In the genomic region with DNA sequence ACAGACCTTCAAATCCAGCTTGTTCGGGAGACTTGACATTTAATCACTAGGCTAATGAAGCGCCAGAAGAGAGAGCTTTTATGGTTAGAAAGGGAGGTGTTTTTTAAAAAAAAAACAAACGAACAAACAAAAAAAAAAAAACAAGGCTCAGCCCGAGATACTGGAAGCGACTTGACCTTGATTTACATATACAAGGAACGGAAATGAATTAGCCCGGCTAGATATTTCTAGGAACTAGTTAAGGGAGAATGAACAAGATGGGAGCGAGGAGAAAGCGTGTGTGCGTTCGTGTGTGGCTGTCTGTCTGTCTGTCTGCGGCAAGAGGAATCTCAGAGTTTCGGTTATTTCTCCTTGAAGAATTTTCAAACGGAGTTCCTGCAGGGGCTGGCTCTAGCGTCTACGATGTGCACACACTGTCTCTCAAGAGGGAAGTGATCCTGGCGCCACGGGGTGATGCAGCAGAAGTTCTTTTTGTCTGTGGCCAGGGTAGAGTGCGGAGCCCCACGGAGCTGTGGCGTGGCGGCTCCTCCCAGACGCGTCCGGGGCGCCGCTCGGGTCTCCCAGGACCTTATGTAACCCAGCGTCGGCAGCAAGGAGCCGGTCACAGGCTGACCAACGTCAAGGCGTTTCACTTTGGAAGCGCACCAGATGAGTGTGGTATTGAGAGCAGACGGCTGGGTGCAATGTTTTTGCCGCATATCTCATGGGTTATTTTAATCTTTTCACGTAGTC, we compare ENCODE assay signal across 8 cellular contexts. TPM values are rescaled to one million over a fixed set of nuclear protein-coding genes. Genes with fewer than 3 reads are reported as not detected.
DNase-seq lines count a peak whose midpoint lies in the region; ATAC-seq and TF ChIP-seq lines count a peak whose summit lies in the region.

No MANE protein-coding gene starts in this region.

- DNase-seq in GM10266 (ENCODE audit: extremely low spot score): peak; percentile 35
- DNase-seq in HAP-1 (ENCODE audit: low spot score in 2 of 2): peak; percentile 58 to 63
- DNase-seq in MG63: peak; percentile 88
- peak; percentile 59 for DNase-seq in UCSD-AML1 (lab: John Stamatoyannopoulos, UW; ENCODE audit: unreplicated experiment)
- DNase-seq in colonic mucosa: peak; percentile 63
- no peak for DNase-seq in kidney epithelial cell (ENCODE audit: low read depth)
- DNase-seq in spleen: peak; percentile 91

- H3K4me3 ChIP-seq in HAP-1: peak overlapping the region; percentile 40
- H3K4me3 ChIP-seq in MG63: peak overlapping the region; percentile 51
- H3K4me3 ChIP-seq in colonic mucosa: peak overlapping the region; percentile 51
- peak overlapping the region; percentile 50 for H3K4me3 ChIP-seq in kidney epithelial cell (ENCODE audit: low read depth, low read length)
- H3K4me3 ChIP-seq in spleen: peak overlapping the region; percentile 19 to 64 (median 41)

- WGBS in spleen, 5 donors: 1% methylated on average over 37 of the region's 37 CpGs

- peak overlapping the region; percentile 66 for H3K27ac ChIP-seq in colonic mucosa
- H3K27ac ChIP-seq in spleen: peak overlapping the region in 7 of 8 donors; percentile 44 to 79 (median 66)

- no peak for TF ChIP-seq POLR2A in spleen (IDR thresholded peaks at IDR 0.05)

- intact Hi-C loops in colonic mucosa (cut with DNase I) (no loop called here), spleen (cut with DNase I; ENCODE audit: low total_unique reads) (no loop called here)

- TF ChIP-seq CTCF in GM10266 (IDR thresholded peaks at IDR 0.05; ENCODE audit: control insufficient read depth, insufficient read depth, low read depth, missing control alignments) (no peak), colonic mucosa (IDR thresholded peaks at IDR 0.05) (no peak), kidney epithelial cell (IDR thresholded peaks at IDR 0.05; ENCODE audit: insufficient read depth, low read length, poor library complexity, severe bottlenecking) (no peak), spleen (IDR thresholded peaks at IDR 0.05 in 8 of 11, conservative IDR thresholded peaks at IDR 0.05 in 3 of 11) (no peak)

- H3K36me3 ChIP-seq in HAP-1 (replicated peaks): no peaks in the 10 kb centered on the region
- no peaks in the 10 kb centered on the region for H3K36me3 ChIP-seq in MG63
- H3K36me3 ChIP-seq in colonic mucosa: no peaks in the 10 kb centered on the region
- H3K36me3 ChIP-seq in kidney epithelial cell (ENCODE audit: control insufficient read depth, insufficient read depth, low read length): no peaks in the 10 kb centered on the region
- H3K36me3 ChIP-seq in spleen: no peaks in the 10 kb centered on the region

- ATAC-seq in GM21723 (IDR thresholded peaks at IDR 0.05; ENCODE audit: unreplicated experiment): no peak

- in situ Hi-C loops in HAP-1 (cut with MboI; ENCODE audit: low sequenced_read_pairs): no loop called here

- no peaks in the 10 kb centered on the region for H3K27me3 ChIP-seq in HAP-1 (ENCODE audit: low read depth)
- H3K27me3 ChIP-seq in MG63: no peaks in the 10 kb centered on the region
- no peaks in the 10 kb centered on the region for H3K27me3 ChIP-seq in colonic mucosa
- no peaks in the 10 kb centered on the region for H3K27me3 ChIP-seq in kidney epithelial cell (ENCODE audit: control insufficient read depth, insufficient read depth, low read length)
- peaks cover 0 to 78% (median 0%) of the 10 kb centered on the region in 7 donors for H3K27me3 ChIP-seq in spleen (replicated peaks in 1 of 7)

- H3K9me3 ChIP-seq in HAP-1 (no peaks in the 10 kb centered on the region), MG63 (no peaks in the 10 kb centered on the region), colonic mucosa (no peaks in the 10 kb centered on the region), spleen (no peaks in the 10 kb centered on the region)

- H3K4me1 ChIP-seq in HAP-1 (peaks cover 35% of the 10 kb centered on the region), colonic mucosa (no peaks in the 10 kb centered on the region), spleen (peaks cover 0 to 40% (median 10%) of the 10 kb centered on the region in 6 donors)

- peak overlapping the region; percentile 68 to 88 for H3K9ac ChIP-seq in colonic mucosa (ENCODE audit: low read depth in 2 of 2, low read length in 2 of 2)

RNA-seq across cellular contexts. Expression of a gene that starts 18.8 kb away (rescaled TPM):
- total RNA-seq in MG63 (2014; rRNA removed; shearing (Covaris generic); ENCODE audit: low replicate concordance): 42.3 and 46.9 TPM in 2 replicates
- 10 to 100 TPM; 14.2 to 23.4 TPM for total RNA-seq in colonic mucosa
- 30.9 and 33.8 TPM in 2 replicates for total RNA-seq in kidney epithelial cell
- total RNA-seq in spleen: 10 to 100 TPM in 6 of 7 donors, 1 to 10 TPM in 1; 9.7 to 32.3 (median 15.4) TPM
- 10 to 100 TPM in 1 of 3 donors, 1 to 10 TPM in 2; 5.3 to 10.6 (median 7.0) TPM for polyA plus RNA-seq in spleen
